ENCODE assay signal across 8 cellular contexts in the genomic region with DNA sequence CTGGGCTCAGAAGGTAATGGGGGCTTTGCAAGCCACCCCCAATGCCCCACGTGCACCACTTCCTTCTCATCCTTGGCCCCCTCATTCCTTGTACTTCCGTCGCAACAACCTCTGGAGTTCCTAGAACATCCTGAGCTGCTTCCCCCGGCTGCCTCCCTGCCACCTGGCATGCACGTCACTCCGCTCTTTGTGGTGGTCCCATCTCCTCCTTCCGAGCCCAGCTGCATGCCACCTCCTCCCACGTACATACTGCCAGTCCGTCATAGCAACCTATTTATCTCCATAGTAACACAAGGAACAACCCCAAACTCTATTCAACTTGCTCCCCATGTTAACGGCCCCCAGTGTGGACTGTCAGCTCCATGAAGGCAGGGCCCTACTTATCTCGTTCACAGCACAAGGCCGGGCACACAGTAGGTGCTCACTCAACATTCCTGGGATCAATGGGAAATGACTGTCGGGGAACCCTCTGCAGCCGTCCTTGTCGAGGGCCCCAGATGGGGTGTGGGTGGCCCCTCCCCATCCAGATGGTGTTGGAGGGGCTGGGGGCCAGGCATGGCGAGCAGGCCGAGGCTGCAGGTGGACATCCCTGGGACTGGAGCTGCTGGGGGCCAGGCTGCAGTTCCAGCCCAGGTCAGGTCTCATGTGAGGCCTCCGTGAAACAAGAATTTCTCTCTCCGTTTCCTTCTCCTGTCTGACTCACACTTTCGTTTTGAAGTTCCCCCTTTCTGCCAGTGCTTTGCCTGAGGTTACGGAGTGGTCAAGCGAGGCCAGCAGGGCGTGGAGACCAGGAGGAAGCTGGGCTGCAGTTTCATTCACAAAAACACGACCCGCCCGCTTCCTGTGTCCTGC. TPM values are rescaled to one million over a fixed set of nuclear protein-coding genes. Genes with fewer than 3 reads are reported as not detected.
DNase-seq lines count a peak whose midpoint lies in the region; ATAC-seq and TF ChIP-seq lines count a peak whose summit lies in the region.

No MANE protein-coding gene starts in this region.

- ATAC-seq in HG02885 (IDR thresholded peaks at IDR 0.05; ENCODE audit: poor library complexity, unreplicated experiment) (peak; percentile 53), left ventricle myocardium superior (peak; percentile 71), gastrocnemius medialis (peak; percentile 38 to 53)

- intact Hi-C loops in left ventricle myocardium superior (cut with micrococcal nuclease) (no loop called here), gastrocnemius medialis (cut with DNase I; ENCODE audit: low total_unique reads) (loop anchor here (10.0 kb wide), 1 partner anchor 147 kb away; no protein-coding TSS in a partner anchor)

- H3K36me3 ChIP-seq in gastrocnemius medialis = no peaks in the 10 kb centered on the region

- peak; percentile 20 for DNase-seq in activated gamma-delta T cell (lab: John Stamatoyannopoulos, UW)
- DNase-seq in activated gamma-delta T cell treated with Interleukin-2 at 50 U/mL for 16 hours = no peak
- peak; percentile 87 for DNase-seq in NOMO-1 treated with dmso at 0.1 percent for 144 hours (lab: John Stamatoyannopoulos, UW; ENCODE audit: unreplicated experiment)
- DNase-seq in amniotic epithelial cell (ENCODE audit: low read depth) = peak; percentile 87
- peak; percentile 86 for DNase-seq in left ventricle myocardium superior
- peak; percentile 59 to 69 for DNase-seq in gastrocnemius medialis
- no peak for DNase-seq in cerebellum (ENCODE audit: low spot score)

- H3K27ac ChIP-seq in gastrocnemius medialis = peak overlapping the region; percentile 54 to 63 (median 59)

- in situ Hi-C loops in gastrocnemius medialis (cut with MboI; ENCODE audit: low sequenced_read_pairs in 4 of 4) = loop anchor here in 1 of 4 donors (25.0 kb wide), 1 partner anchor 339 kb away; a partner anchor contains a TSS

- no peaks in the 10 kb centered on the region for H3K27me3 ChIP-seq in gastrocnemius medialis

- H3K9me3 ChIP-seq in gastrocnemius medialis = no peaks in the 10 kb centered on the region

- TF ChIP-seq POLR2A in gastrocnemius medialis (IDR thresholded peaks at IDR 0.05) = no peak

- no peak for TF ChIP-seq CTCF in gastrocnemius medialis (IDR thresholded peaks at IDR 0.05 in 4 of 5, conservative IDR thresholded peaks at IDR 0.05 in 1 of 5)

- H3K4me3 ChIP-seq in gastrocnemius medialis = peak overlapping the region in 2 of 4 donors; percentile 1 to 30

- H3K4me1 ChIP-seq in gastrocnemius medialis = peaks cover 19% of the 10 kb centered on the region in 2 donors

RNA-seq across cellular contexts. Expression of a gene that starts 4.2 kb away (rescaled TPM):
- total RNA-seq in left ventricle myocardium superior (not detected), gastrocnemius medialis (1 to 10 TPM in 1 of 4 donors, not detected in 3; 1.1 TPM), cerebellum (not detected)

Comparison
In these comparisons a context has a peak if more than half of its experiments do, and no peak if none do; other contexts are left out.
1. DNase-seq: peak in activated gamma-delta T cell (single experiment), NOMO-1 treated with dmso at 0.1 percent for 144 hours (single experiment), amniotic epithelial cell (single experiment), left ventricle myocardium superior (single experiment) and gastrocnemius medialis (2 of 2); none in activated gamma-delta T cell treated with Interleukin-2 at 50 U/mL for 16 hours (single experiment) and cerebellum (single experiment).
2. Peak in every context shown above with its lines, with median percentiles within 50 percentile points of each other: ATAC-seq.